In the genomic region with DNA sequence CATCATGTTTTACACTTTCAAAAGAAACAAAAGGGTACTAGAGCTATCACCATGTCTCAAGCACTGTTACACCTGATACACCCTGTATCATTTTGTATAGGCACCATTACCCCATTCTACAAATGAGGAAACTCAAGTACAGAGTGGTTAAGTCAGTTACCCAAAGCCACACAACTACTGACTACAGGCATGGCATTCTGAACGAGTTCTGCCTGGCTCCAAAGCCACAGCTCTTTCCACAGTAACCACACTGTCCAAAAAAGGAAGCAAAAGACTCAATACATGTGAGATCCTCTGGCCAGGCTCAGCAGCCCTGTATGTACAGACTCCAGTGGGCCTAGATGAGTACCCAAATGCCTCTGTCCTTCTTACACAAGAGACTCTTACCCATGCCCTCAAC, we compare ENCODE assay signal across 1 cellular context.
A peak's percentile ranks its signal among the peaks of the same experiment; 100 is the strongest.
TF ChIP-seq lines count a peak whose summit lies in the region.

No MANE protein-coding gene starts in this region.

TF ChIP-seq in GM12878, 131 proteins besides CTCF, POLR2A, EP300 and RAD21:
- TF ChIP-seq RUNX3 (IDR thresholded peaks at IDR 0.05; ENCODE audit: low read length), result peak; percentile 79
- TF ChIP-seq NRF1 (conservative IDR thresholded peaks at IDR 0.05; ENCODE audit: low read depth, low read length), result no peak
- TF ChIP-seq STAT3 (IDR thresholded peaks at IDR 0.05; ENCODE audit: low read depth, low read length), result no peak
- TF ChIP-seq IKZF1 (conservative IDR thresholded peaks at IDR 0.05), result peak; percentile 53
- TF ChIP-seq SRF (IDR thresholded peaks at IDR 0.05; ENCODE audit: low read depth in 2 of 2, low read length in 2 of 2), result no peak
- TF ChIP-seq, protein P1, sequence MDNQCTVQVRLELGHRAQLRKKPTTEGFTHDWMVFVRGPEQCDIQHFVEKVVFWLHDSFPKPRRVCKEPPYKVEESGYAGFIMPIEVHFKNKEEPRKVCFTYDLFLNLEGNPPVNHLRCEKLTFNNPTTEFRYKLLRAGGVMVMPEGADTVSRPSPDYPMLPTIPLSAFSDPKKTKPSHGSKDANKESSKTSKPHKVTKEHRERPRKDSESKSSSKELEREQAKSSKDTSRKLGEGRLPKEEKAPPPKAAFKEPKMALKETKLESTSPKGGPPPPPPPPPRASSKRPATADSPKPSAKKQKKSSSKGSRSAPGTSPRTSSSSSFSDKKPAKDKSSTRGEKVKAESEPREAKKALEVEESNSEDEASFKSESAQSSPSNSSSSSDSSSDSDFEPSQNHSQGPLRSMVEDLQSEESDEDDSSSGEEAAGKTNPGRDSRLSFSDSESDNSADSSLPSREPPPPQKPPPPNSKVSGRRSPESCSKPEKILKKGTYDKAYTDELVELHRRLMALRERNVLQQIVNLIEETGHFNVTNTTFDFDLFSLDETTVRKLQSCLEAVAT (IDR thresholded peaks at IDR 0.05), result no peak
- TF ChIP-seq MTA2 (IDR thresholded peaks at IDR 0.05; ENCODE audit: low read depth), result no peak
- TF ChIP-seq ZNF592 (IDR thresholded peaks at IDR 0.05), result no peak
- TF ChIP-seq ZNF622 (IDR thresholded peaks at IDR 0.05), result no peak
- no peak for TF ChIP-seq CHD4 (IDR thresholded peaks at IDR 0.05)
TF ChIP-seq in GM12878: peak in this region for 2.
